Comparison of ENCODE assay signal across 1 cellular context in genomic region chr4:10180927-10181744, GRCh38.
TF ChIP-seq lines count a peak whose summit lies in the region.

No MANE protein-coding gene starts in this region.

TF ChIP-seq in K562, 482 proteins besides CTCF, POLR2A, EP300 and RAD21 (continued from another document and continues in another):
- TF ChIP-seq TSHZ1 (CRISPR knock-in tag; IDR thresholded peaks at IDR 0.05) (peak; percentile 38; the same call in 1 of the 2 replicates), POU5F1 (IDR thresholded peaks at IDR 0.05; ENCODE audit: borderline replicate concordance, low read depth, low read length, partially characterized antibody) (no peak), ZBTB26 (CRISPR knock-in tag; IDR thresholded peaks at IDR 0.05) (peak; percentile 55; the same call in 1 of the 2 replicates), NFRKB (IDR thresholded peaks at IDR 0.05; ENCODE audit: low read depth) (peak; percentile 96; the same call in 1 of the 2 replicates), HMG20A (CRISPR knock-in tag; conservative IDR thresholded peaks at IDR 0.05) (no peak), ZNF134 (CRISPR knock-in tag; conservative IDR thresholded peaks at IDR 0.05) (peak; percentile 25; the same call in 1 of the 2 replicates), ZHX1 (conservative IDR thresholded peaks at IDR 0.05; ENCODE audit: low read length) (no peak), CBX8 (IDR thresholded peaks at IDR 0.05; ENCODE audit: borderline replicate concordance, extremely low read depth, low read depth, low read length, poor library complexity, severe bottlenecking) (no peak), ZKSCAN8 (CRISPR knock-in tag; IDR thresholded peaks at IDR 0.05) (peak; percentile 16; the same call in 1 of the 2 replicates), POLR2G (IDR thresholded peaks at IDR 0.05; ENCODE audit: low read depth, low read length) (0 out of 2 replicates have a peak, but pooled peaks have one; percentile 26), ERF (CRISPR knock-in tag; IDR thresholded peaks at IDR 0.05) (peak; percentile 91), FOXO4 (CRISPR knock-in tag; IDR thresholded peaks at IDR 0.05) (no peak; the same call in 1 of the 2 replicates), TAF7 (tag; IDR thresholded peaks at IDR 0.05) (peak; percentile 23; the same call in 1 of the 2 replicates), CBFB (CRISPR knock-in tag; IDR thresholded peaks at IDR 0.05) (peak; percentile 82), ZNF24 (IDR thresholded peaks at IDR 0.05) (peak; percentile 16; the same call in 1 of the 2 replicates), TFAM (CRISPR knock-in tag; conservative IDR thresholded peaks at IDR 0.05) (no peak), PTRF (tag; IDR thresholded peaks at IDR 0.05) (0 out of 2 replicates have a peak, but pooled peaks have one; percentile 39), CBFA2T2 (conservative IDR thresholded peaks at IDR 0.05) (no peak), TRIM24 (IDR thresholded peaks at IDR 0.05) (peak; percentile 97), GTF2E2 (tag; IDR thresholded peaks at IDR 0.05) (peak; percentile 97), ZNF644 (tag; IDR thresholded peaks at IDR 0.05; ENCODE audit: low read depth) (peak; percentile 95), E2F3 (CRISPR knock-in tag; IDR thresholded peaks at IDR 0.05) (no peak; the same call in 1 of the 2 replicates), MEF2D (tag; conservative IDR thresholded peaks at IDR 0.05; ENCODE audit: low read depth) (peak; percentile 78), GTF2A2 (tag; IDR thresholded peaks at IDR 0.05) (no peak), MAFF (IDR thresholded peaks at IDR 0.05; ENCODE audit: low read length) (peak; percentile 97), HMGN3 (IDR thresholded peaks at IDR 0.05; ENCODE audit: borderline replicate concordance, extremely low read depth, insufficient read length, low read depth, low read length) (no peak), RBM14 (IDR thresholded peaks at IDR 0.05; ENCODE audit: borderline replicate concordance, insufficient read depth, low read depth, low read length) (no peak), ZBTB9 (CRISPR knock-in tag; IDR thresholded peaks at IDR 0.05) (peak; percentile 39; the same call in 1 of the 2 replicates), ARID1B (IDR thresholded peaks at IDR 0.05) (peak; percentile 99), ARNT (IDR thresholded peaks at IDR 0.05) (peak; percentile 98 to 99), POLR2B (IDR thresholded peaks at IDR 0.05; ENCODE audit: low read depth, partially characterized antibody) (peak; percentile 84), ZBTB1 (CRISPR knock-in tag; IDR thresholded peaks at IDR 0.05; ENCODE audit: borderline replicate concordance, low read depth) (no peak), RB1 (IDR thresholded peaks at IDR 0.05; ENCODE audit: low read depth) (no peak), ZSCAN29 (IDR thresholded peaks at IDR 0.05) (no peak), PHTF2 (CRISPR knock-in tag; IDR thresholded peaks at IDR 0.05) (peak; percentile 50; the same call in 1 of the 2 replicates), TAF1 (IDR thresholded peaks at IDR 0.05; ENCODE audit: control insufficient read depth, extremely low read depth, insufficient read depth, low read length, severe bottlenecking) (peak; percentile 54), E2F8 (IDR thresholded peaks at IDR 0.05; ENCODE audit: low read depth, partially characterized antibody) (peak; percentile 82), ARID2 (IDR thresholded peaks at IDR 0.05) (no peak), CHD2 (IDR thresholded peaks at IDR 0.05; ENCODE audit: low read depth, low read length) (no peak), ESRRB (CRISPR knock-in tag; IDR thresholded peaks at IDR 0.05; ENCODE audit: borderline replicate concordance) (no peak), TAF9B (IDR thresholded peaks at IDR 0.05; ENCODE audit: partially characterized antibody) (peak; percentile 93), NFIC (IDR thresholded peaks at IDR 0.05) (peak; percentile 91), NEUROD1 (IDR thresholded peaks at IDR 0.05; ENCODE audit: borderline replicate concordance, low read depth, low read length, partially characterized antibody) (peak; percentile 64), MNT (conservative IDR thresholded peaks at IDR 0.05) (peak; percentile 56 to 81; a peak in 3 of 4 replicates), SIRT6 (IDR thresholded peaks at IDR 0.05; ENCODE audit: low read depth, low read length) (no peak), MAZ (CRISPR knock-in tag; conservative IDR thresholded peaks at IDR 0.05 in 1 of 2, IDR thresholded peaks at IDR 0.05 in 1 of 2) (peak; percentile 47 to 68; a peak in 3 of 4 replicates), NR3C1 (CRISPR knock-in tag; IDR thresholded peaks at IDR 0.05) (no peak), ZNF695 (CRISPR knock-in tag; IDR thresholded peaks at IDR 0.05) (no peak), MIER1 (IDR thresholded peaks at IDR 0.05; ENCODE audit: low read depth) (0 out of 2 replicates have a peak, but pooled peaks have one; percentile 57), MITF (IDR thresholded peaks at IDR 0.05) (0 out of 2 replicates have a peak, but pooled peaks have one; percentile 10)
